10 cellular contexts compared by ENCODE assay signal in the genomic region with DNA sequence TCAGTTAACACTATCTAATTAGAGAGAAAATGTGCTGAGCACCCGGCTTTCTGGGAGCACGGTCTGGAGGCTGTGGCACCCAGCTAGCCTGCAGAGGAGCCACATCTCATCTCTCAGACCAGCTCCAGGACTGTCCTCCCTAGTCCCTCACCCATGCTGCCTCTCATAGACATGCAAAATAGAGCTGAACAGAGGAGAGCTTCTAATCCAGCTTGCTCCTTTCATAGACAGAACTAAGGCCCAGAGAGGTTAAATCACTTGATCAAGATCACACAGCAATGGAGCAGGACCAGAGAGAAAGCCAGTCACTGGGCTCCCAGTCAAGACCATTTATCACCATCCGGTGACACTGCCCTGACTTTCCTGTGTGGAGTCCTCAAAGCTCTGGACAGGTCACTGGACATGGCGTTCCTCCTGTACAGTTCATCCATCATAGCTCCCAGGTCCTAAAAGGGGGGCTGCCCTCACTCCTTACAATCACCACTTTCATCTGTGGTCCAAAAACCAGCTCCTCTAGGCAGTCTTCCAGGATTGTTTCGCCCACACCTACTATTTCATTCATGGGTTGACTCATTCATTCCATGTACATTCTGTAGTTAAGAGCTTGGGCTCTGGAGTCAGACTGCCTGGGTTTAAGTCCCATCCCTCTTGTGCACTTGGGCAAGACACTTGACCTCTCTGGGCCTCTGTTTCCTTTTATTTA. TPM values are rescaled to one million over a fixed set of nuclear protein-coding genes. Genes with fewer than 3 reads are reported as not detected.
DNase-seq lines count a peak whose midpoint lies in the region; ATAC-seq and TF ChIP-seq lines count a peak whose summit lies in the region.
"Had no signal": no experiment of that assay in that cellular context is flagged by ENCODE, and none has a peak within 500 bp of the region (broad histone marks: within the 10 kb centered on the region; RNA-seq: fewer than 3 reads in every experiment).

No MANE protein-coding gene starts in this region.

- H3K27me3 ChIP-seq in spleen (replicated peaks in 1 of 7) = peaks cover 0 to 4% (median 0%) of the 10 kb centered on the region in 7 donors

- peak; percentile 55 for ATAC-seq in esophagus mucosa
- no peak for ATAC-seq in GM21619 (IDR thresholded peaks at IDR 0.05; ENCODE audit: unreplicated experiment)

- no peaks in the 10 kb centered on the region for H3K9me3 ChIP-seq in spleen

- peak overlapping the region in 1 of 8 donors; percentile 49 for H3K27ac ChIP-seq in spleen

- TF ChIP-seq POLR2A in spleen (IDR thresholded peaks at IDR 0.05) = no peak

- TF ChIP-seq CTCF in spleen (IDR thresholded peaks at IDR 0.05 in 8 of 11, conservative IDR thresholded peaks at IDR 0.05 in 3 of 11) = no peak

- DNase-seq in GM04504 (ENCODE audit: low read depth) (peak; percentile 82), RPMI7951 (ENCODE audit: low read depth) (peak; percentile 86), renal cortical epithelial cell (ENCODE audit: low read depth) (peak; percentile 94), globus pallidus (ENCODE audit: low spot score) (no peak), spleen (no peak), NCI-H774 (lab: John Stamatoyannopoulos, UW) (no peak)

- peaks cover 0 to 32% (median 22%) of the 10 kb centered on the region in 6 donors for H3K36me3 ChIP-seq in spleen

- H3K4me3 ChIP-seq in spleen = no peak overlapping the region

- 60 to 73% (median 63%) methylated on average over 5 of the region's 5 CpGs for WGBS in spleen, 5 donors

- intact Hi-C loops in spleen (cut with DNase I; ENCODE audit: low total_unique reads) = loop anchor here (10.0 kb wide), 1 partner anchor 580 kb away; no protein-coding TSS in a partner anchor

- H3K4me1 ChIP-seq in spleen = peaks cover 10 to 23% (median 16%) of the 10 kb centered on the region in 6 donors

RNA-seq across cellular contexts. Expression of gene CAMK2N1, which starts 8.8 kb away (rescaled TPM):
- total RNA-seq in RPMI7951 (2014; rRNA removed; shearing (Covaris generic)) = 6.7 and 9.9 TPM in 2 replicates
- total RNA-seq in esophagus mucosa = 7.7 TPM
- total RNA-seq in renal cortical epithelial cell = 18.6 and 35.8 TPM in 2 replicates
- 10 to 100 TPM in 5 of 7 donors, 1 to 10 TPM in 2; 6.7 to 17.2 (median 11.1) TPM for total RNA-seq in spleen
- polyA plus RNA-seq in spleen = 1 to 10 TPM; 3.6 to 4.9 (median 4.5) TPM

RNA-seq across cellular contexts. Expression of gene MUL1, which starts 13.2 kb away (rescaled TPM):
- 18.1 and 22.1 TPM in 2 replicates for total RNA-seq in RPMI7951 (2014; rRNA removed; shearing (Covaris generic))
- 17.1 TPM for total RNA-seq in esophagus mucosa
- total RNA-seq in renal cortical epithelial cell = 31.6 and 66.7 TPM in 2 replicates
- total RNA-seq in spleen = 10 to 100 TPM; 20.1 to 32.3 (median 25.0) TPM
- polyA plus RNA-seq in spleen = 1 to 10 TPM; 2.9 to 9.2 (median 7.3) TPM

RNA-seq across cellular contexts. Expression of gene FAM43B, which starts 57.6 kb away (rescaled TPM):
- 0.10 TPM in 1 of 2 replicates, not detected in the other for total RNA-seq in RPMI7951 (2014; rRNA removed; shearing (Covaris generic))
- total RNA-seq in esophagus mucosa = 0.12 TPM
- total RNA-seq in renal cortical epithelial cell = 0.15 TPM in 1 of 2 replicates, not detected in the other
- total RNA-seq in spleen = under 1 TPM; 0.27 to 0.97 (median 0.79) TPM
- polyA plus RNA-seq in spleen = under 1 TPM; 0.11 to 0.24 (median 0.22) TPM
- total RNA-seq: activated CD8-positive, alpha-beta memory T cell treated with anti-CD3 and anti-CD28 coated beads for 36 hours; SK-MEL-5 had no signal

Comparison
In these comparisons a context has a peak if more than half of its experiments do, and no peak if none do; other contexts are left out.
1. DNase-seq: peak in GM04504 (single experiment), RPMI7951 (single experiment) and renal cortical epithelial cell (single experiment); none in globus pallidus (single experiment), spleen (single experiment) and NCI-H774 (single experiment).